In genomic region chr17:64145751-64146417, GRCh38 we compare ENCODE assay signal across 8 cellular contexts. TPM values are rescaled to one million over a fixed set of nuclear protein-coding genes. Genes with fewer than 3 reads are reported as not detected.
DNase-seq lines count a peak whose midpoint lies in the region; ATAC-seq and TF ChIP-seq lines count a peak whose summit lies in the region.

No MANE protein-coding gene starts in this region.

- H4K20me1 ChIP-seq in GM23248 (ENCODE audit: insufficient read depth) = no peaks in the 10 kb centered on the region
- H4K20me1 ChIP-seq in Karpas-422 (ENCODE audit: insufficient read depth, low read depth, low read length) = peaks cover 9% of the 10 kb centered on the region; the same call in 1 of the 2 replicates

- H3K27ac ChIP-seq in GM23248 (peak overlapping the region; percentile 91), Karpas-422 (ENCODE audit: low read length) (peak overlapping the region; percentile 80), Peyer's patch (peak overlapping the region; percentile 92 to 93 (median 92))

- H3K27me3 ChIP-seq in GM23248 (replicated peaks; ENCODE audit: insufficient read depth) = no peaks in the 10 kb centered on the region
- no peaks in the 10 kb centered on the region for H3K27me3 ChIP-seq in Karpas-422 (ENCODE audit: low read length)
- H3K27me3 ChIP-seq in Peyer's patch = no peaks in the 10 kb centered on the region

- H3K4me2 ChIP-seq in GM23248 (ENCODE audit: unreplicated experiment) (peak overlapping the region; percentile 91), Karpas-422 (ENCODE audit: low read depth, low read length, poor library complexity, severe bottlenecking) (peak overlapping the region; percentile 96)

- H3K9ac ChIP-seq in GM23248 (peak overlapping the region; percentile 98), Karpas-422 (ENCODE audit: low read length) (peak overlapping the region; percentile 97)

- H3K27ac Mint-ChIP-seq in naive B cell = no peak overlapping the region
- no peak overlapping the region for H3K27ac Mint-ChIP-seq in stimulated activated effector memory CD8-positive, alpha-beta T cell treated with anti-CD3 and anti-CD28 coated beads, Interleukin-12 subunit alpha, Interleukin-12 subunit beta, amount 100 ng/mL, for 72 hours

- H3K4me3 ChIP-seq in GM23248 (peak overlapping the region; percentile 85), Karpas-422 (ENCODE audit: low read length) (peak overlapping the region; percentile 99), Peyer's patch (peak overlapping the region; percentile 64 to 77 (median 73)), fibroblast of mammary gland (ENCODE audit: control insufficient read depth, low read depth, low read length) (peak overlapping the region; percentile 88)

- H3K4me3 Mint-ChIP-seq in naive B cell = no peak overlapping the region
- no peak overlapping the region for H3K4me3 Mint-ChIP-seq in stimulated activated effector memory CD8-positive, alpha-beta T cell treated with anti-CD3 and anti-CD28 coated beads, Interleukin-12 subunit alpha, Interleukin-12 subunit beta, amount 100 ng/mL, for 72 hours

- H3K79me2 ChIP-seq in GM23248 (ENCODE audit: insufficient read depth) = peaks cover 9% of the 10 kb centered on the region
- peaks cover 3% of the 10 kb centered on the region; the same call in 1 of the 2 replicates for H3K79me2 ChIP-seq in Karpas-422 (ENCODE audit: low read length)

- H2AFZ ChIP-seq in GM23248 = peak overlapping the region; percentile 92
- peak overlapping the region; percentile 90; the same call in 1 of the 2 replicates for H2AFZ ChIP-seq in Karpas-422 (ENCODE audit: low read length)

- DNase-seq in Daoy (ENCODE audit: low read depth) = peak; percentile 98
- DNase-seq in GM23248 = peak; percentile 99
- DNase-seq in Karpas-422 = peak; percentile 98
- DNase-seq in Peyer's patch = peak; percentile 95 to 99 (median 98)
- peak; percentile 91 for DNase-seq in activated T-helper 1 cell treated with Interleukin-2 at 50 U/mL for 16 hours (ENCODE audit: low read depth)
- peak; percentile 100 for DNase-seq in fibroblast of mammary gland (ENCODE audit: low read depth)
- DNase-seq in naive B cell = peak; percentile 94
- DNase-seq in stimulated activated effector memory CD8-positive, alpha-beta T cell treated with anti-CD3 and anti-CD28 coated beads, Interleukin-12 subunit alpha, Interleukin-12 subunit beta, amount 100 ng/mL, for 72 hours (ENCODE audit: low spot score in 2 of 2) = peak; percentile 85 to 97

- peak; percentile 97 to 99 for TF ChIP-seq POLR2A in Peyer's patch (IDR thresholded peaks at IDR 0.05)

- no peaks in the 10 kb centered on the region for H3K9me3 Mint-ChIP-seq in naive B cell
- H3K9me3 Mint-ChIP-seq in stimulated activated effector memory CD8-positive, alpha-beta T cell treated with anti-CD3 and anti-CD28 coated beads, Interleukin-12 subunit alpha, Interleukin-12 subunit beta, amount 100 ng/mL, for 72 hours = no peaks in the 10 kb centered on the region

- in situ Hi-C loops in GM23248 (cut with MboI) = no loop called here

- H3K4me1 ChIP-seq in GM23248 (ENCODE audit: insufficient read depth) = peaks cover 15% of the 10 kb centered on the region
- H3K4me1 ChIP-seq in Karpas-422 (ENCODE audit: low read length) = peaks cover 16% of the 10 kb centered on the region
- peaks cover 0 to 20% (median 3%) of the 10 kb centered on the region in 4 donors for H3K4me1 ChIP-seq in Peyer's patch

- H3K36me3 Mint-ChIP-seq in naive B cell = no peaks in the 10 kb centered on the region
- no peaks in the 10 kb centered on the region for H3K36me3 Mint-ChIP-seq in stimulated activated effector memory CD8-positive, alpha-beta T cell treated with anti-CD3 and anti-CD28 coated beads, Interleukin-12 subunit alpha, Interleukin-12 subunit beta, amount 100 ng/mL, for 72 hours

- peaks cover 56% of the 10 kb centered on the region for H3F3A ChIP-seq in GM23248 (ENCODE audit: insufficient read depth)

- TF ChIP-seq CTCF in Peyer's patch (IDR thresholded peaks at IDR 0.05) (peak in 2 of 6 experiments; percentile 18 to 33), fibroblast of mammary gland (conservative IDR thresholded peaks at IDR 0.05; ENCODE audit: control insufficient read depth, insufficient read depth, low read depth, low read length) (no peak)

- H3K36me3 ChIP-seq in GM23248 (ENCODE audit: low read depth) (no peaks in the 10 kb centered on the region), Karpas-422 (ENCODE audit: insufficient read depth, low read length) (peaks cover 10% of the 10 kb centered on the region), Peyer's patch (peaks cover 0 to 14% (median 0%) of the 10 kb centered on the region in 3 donors)

- WGBS in GM23248 (ENCODE audit: low coverage in 1 of 2, low lambda C conversion rate in 2 of 2, missing lambda C conversion rate in 2 of 2), 2 experiments = 0 to 2% methylated on average over 49 to 51 of the region's 51 CpGs

- H3K27me3 Mint-ChIP-seq in naive B cell = no peaks in the 10 kb centered on the region

- peak; percentile 94 for ATAC-seq in naive B cell (ENCODE audit: low read depth in 2 of 2)
- peak; percentile 97 for ATAC-seq in stimulated activated effector memory CD8-positive, alpha-beta T cell treated with anti-CD3 and anti-CD28 coated beads, Interleukin-12 subunit alpha, Interleukin-12 subunit beta, amount 100 ng/mL, for 72 hours

- H3K9me3 ChIP-seq in GM23248 (ENCODE audit: low read depth) (no peaks in the 10 kb centered on the region), Karpas-422 (ENCODE audit: low read length) (no peaks in the 10 kb centered on the region), Peyer's patch (no peaks in the 10 kb centered on the region)

- H3K4me1 Mint-ChIP-seq in naive B cell = peaks cover 11 to 26% (median 23%) of the 10 kb centered on the region in 3 donors
- peaks cover 23% of the 10 kb centered on the region for H3K4me1 Mint-ChIP-seq in stimulated activated effector memory CD8-positive, alpha-beta T cell treated with anti-CD3 and anti-CD28 coated beads, Interleukin-12 subunit alpha, Interleukin-12 subunit beta, amount 100 ng/mL, for 72 hours

- H3K9me2 ChIP-seq in GM23248 (ENCODE audit: insufficient read depth) (no peaks in the 10 kb centered on the region), Karpas-422 (replicated peaks; ENCODE audit: insufficient read depth, low read length) (no peaks in the 10 kb centered on the region)

RNA-seq across cellular contexts. Expression of gene ERN1, which starts 15.9 kb away (rescaled TPM):
- total RNA-seq in Daoy (2014; rRNA removed; shearing (Covaris generic)) = 5.2 and 13.5 TPM in 2 replicates
- total RNA-seq in GM23248 (2014; rRNA removed; shearing (Covaris generic)) = 5.7 and 5.8 TPM in 2 replicates
- polyA plus RNA-seq in GM23248 (2016; fragmentation: Nextera tagmentation; extraction: Ambion mirVana) (9.9 and 13.7 TPM in 2 replicates), naive B cell (ENCODE audit: low read depth in 6 of 6) (1 to 10 TPM; 2.2 to 5.1 (median 4.2) TPM)
- total RNA-seq in Karpas-422 (2014; rRNA removed; shearing (Covaris generic); ENCODE audit: low replicate concordance) = 1.9 and 10.9 TPM in 2 replicates
- total RNA-seq in Peyer's patch = 10 to 100 TPM; 17.2 to 30.0 (median 24.0) TPM

Comparison
In these comparisons a context has a peak if more than half of its experiments do, and no peak if none do; other contexts are left out.
1. Peak in every context shown above with its lines: DNase-seq, ATAC-seq, H3K4me3 ChIP-seq and H3K27ac ChIP-seq.